ENCODE assay signal across 23 cellular contexts in the genomic region with DNA sequence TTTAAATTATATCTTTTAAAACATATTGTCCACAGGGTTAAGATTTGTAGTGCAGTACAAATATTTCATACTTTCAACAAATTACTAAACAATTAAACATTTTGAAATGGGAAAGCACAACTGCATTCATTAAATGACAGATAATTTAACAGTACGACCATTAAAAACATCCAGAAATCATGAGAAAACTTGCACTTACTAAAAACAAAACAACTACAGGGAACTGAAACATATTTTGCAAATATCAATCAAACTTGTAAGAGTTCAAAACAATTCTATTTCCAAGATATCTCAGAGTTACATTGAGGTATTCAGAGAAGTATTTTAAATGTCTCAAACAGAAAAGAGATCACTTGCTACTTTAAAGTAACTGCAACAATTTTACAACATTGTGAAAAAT.
"Had no signal": no experiment of that assay in that cellular context is flagged by ENCODE, and none has a peak within 500 bp of the region (broad histone marks: within the 10 kb centered on the region; RNA-seq: fewer than 3 reads in every experiment).

No MANE protein-coding gene starts in this region.

- H3K79me2 ChIP-seq: hepatocyte had no signal

- H3K4me2 ChIP-seq: hepatocyte had no signal

- H3K36me3 ChIP-seq: esophagus muscularis mucosa, gastroesophageal sphincter, heart left ventricle, left lung, lower lobe of right lung had no signal

- H2AFZ ChIP-seq: hepatocyte had no signal

- H3K9me3 ChIP-seq: esophagus muscularis mucosa, gastroesophageal sphincter, left lung, lower lobe of right lung, mucosa of descending colon had no signal

- H3K27ac Mint-ChIP-seq: immature natural killer cell, mesothelial cell of epicardium, naive B cell had no signal

- H3K27ac ChIP-seq: coronary artery, dorsolateral prefrontal cortex, esophagus muscularis mucosa, foreskin keratinocyte, gastroesophageal sphincter, heart left ventricle, hepatocyte, left lung, lower lobe of right lung had no signal

- ATAC-seq: foreskin keratinocyte, gastroesophageal sphincter, heart left ventricle, left cardiac atrium, left lung, left ventricle myocardium superior, lower lobe of right lung, mucosa of descending colon had no signal

- H3K4me3 ChIP-seq: coronary artery, dorsolateral prefrontal cortex, esophagus muscularis mucosa, gastroesophageal sphincter, heart left ventricle, hepatocyte, left lung, lower lobe of right lung, mucosa of descending colon had no signal

- H3K27me3 Mint-ChIP-seq: naive B cell had no signal

- H3K27me3 ChIP-seq: dorsolateral prefrontal cortex, esophagus muscularis mucosa, foreskin keratinocyte, gastroesophageal sphincter, heart left ventricle, hepatocyte, left lung had no signal

- H3K36me3 Mint-ChIP-seq: immature natural killer cell, mesothelial cell of epicardium, naive B cell had no signal

- H3K4me3 Mint-ChIP-seq: immature natural killer cell, mesothelial cell of epicardium, naive B cell had no signal

- DNase-seq: dermis blood vessel endothelial cell; dorsolateral prefrontal cortex; effector CD4-positive, alpha-beta T cell; effector memory CD4-positive, alpha-beta T cell; heart left ventricle; hypothalamus; immature natural killer cell; islet precursor cell; left cardiac atrium; left lung; left ventricle myocardium superior; lower lobe of right lung; mesenchymal stem cell; mucosa of descending colon; naive B cell had no signal

- H3K4me1 ChIP-seq: esophagus muscularis mucosa, foreskin keratinocyte, gastroesophageal sphincter, heart left ventricle, left lung, lower lobe of right lung had no signal

- FAIRE-seq: endothelial cell of umbilical vein, frontal cortex had no signal

- H3K4me1 Mint-ChIP-seq: immature natural killer cell, mesothelial cell of epicardium, naive B cell had no signal
